ENCODE assay signal across 17 cellular contexts in the genomic region with DNA sequence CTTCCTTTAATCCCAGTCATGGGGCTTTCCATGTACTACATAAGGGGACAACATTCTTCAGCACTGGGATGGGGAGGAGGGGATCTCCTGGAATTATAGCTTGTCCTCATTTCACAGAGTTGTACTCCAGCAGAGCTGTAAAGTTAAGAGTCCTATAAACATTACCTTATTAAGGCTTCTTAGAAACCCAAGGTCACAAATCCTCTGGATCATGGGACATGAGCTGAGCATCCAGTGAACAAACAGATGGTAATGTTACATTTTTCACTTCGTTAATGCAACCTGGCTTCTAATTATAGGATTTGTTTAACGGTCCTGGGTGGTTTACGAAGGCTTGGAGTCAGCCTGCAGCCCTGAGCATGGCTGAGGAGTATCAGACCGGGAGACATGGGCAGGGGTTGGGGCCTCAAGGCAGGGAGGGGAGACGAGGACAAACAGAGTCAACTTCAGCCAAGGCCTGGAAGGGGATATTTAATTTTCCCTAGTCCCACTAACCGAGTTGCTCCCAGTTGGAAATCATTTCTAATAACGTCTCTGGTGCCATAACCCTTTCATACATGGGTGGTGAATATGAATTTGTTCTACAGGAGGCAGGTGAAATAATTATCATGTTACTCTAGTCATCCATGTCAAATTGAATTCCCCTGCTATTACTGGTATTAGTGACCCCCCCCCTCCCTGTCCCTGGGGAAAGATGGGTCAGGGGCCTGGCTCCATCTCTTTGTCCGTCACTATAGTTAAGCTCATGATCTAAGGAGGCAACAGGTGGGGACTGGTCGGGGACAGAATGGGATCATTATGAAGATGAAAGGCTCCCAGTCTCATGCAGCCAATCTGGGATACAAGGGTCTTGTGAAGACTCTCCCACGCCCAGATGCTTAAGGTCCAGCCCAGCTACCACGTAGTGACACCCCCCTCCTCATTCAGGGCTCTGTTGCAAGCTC. TPM values are rescaled to one million over a fixed set of nuclear protein-coding genes. Genes with fewer than 3 reads are reported as not detected.
DNase-seq lines count a peak whose midpoint lies in the region; ATAC-seq and TF ChIP-seq lines count a peak whose summit lies in the region.
"Had no signal": no experiment of that assay in that cellular context is flagged by ENCODE, and none has a peak within 500 bp of the region (broad histone marks: within the 10 kb centered on the region; RNA-seq: fewer than 3 reads in every experiment).

No MANE protein-coding gene starts in this region.

- H3K4me2 ChIP-seq in smooth muscle cell, result peak overlapping the region; percentile 7

- H3K27ac ChIP-seq in muscle layer of duodenum (ENCODE audit: low read length), result peak overlapping the region; percentile 76
- H3K27ac ChIP-seq in smooth muscle cell (ENCODE audit: low read depth), result peak overlapping the region; percentile 90

- no peaks in the 10 kb centered on the region for H3K9me3 ChIP-seq in muscle layer of duodenum (ENCODE audit: control insufficient read depth in 1 of 2, low read length in 2 of 2)
- no peaks in the 10 kb centered on the region for H3K9me3 ChIP-seq in smooth muscle cell (replicated peaks; ENCODE audit: low read depth)
- H3K9me3 ChIP-seq: MG63 had no signal

- DNase-seq in EH (ENCODE audit: low read depth) (peak; percentile 74), cerebellar cortex (ENCODE audit: low spot score) (peak; percentile 36), smooth muscle cell (lab: John Stamatoyannopoulos, UW; ENCODE audit: unreplicated experiment) (no peak), NCI-H2107 treated with DMSO at 0.1 percent for 48 hours (lab: John Stamatoyannopoulos, UW; ENCODE audit: unreplicated experiment) (no peak), putamen (ENCODE audit: low spot score) (no peak)
- DNase-seq in activated CD8-positive, alpha-beta T cell treated with anti-CD3 and anti-CD28 coated beads for 36 hours, result no peak
- DNase-seq: effector CD8-positive, alpha-beta T cell; MG63; naive B cell; NCI-H146; retina; SHP77 treated with DMSO at 0.1 percent for 48 hours had no signal

- CTCF ChIA-PET in activated CD8-positive, alpha-beta T cell treated with anti-CD3 and anti-CD28 coated beads for 36 hours (lab: Charles Lee), result interaction anchor here (1.4 to 3.4 kb wide), 5 partner anchors 8 to 439 kb away, joined by 3 to 19 read pairs (median 4); no protein-coding TSS in a partner anchor

- no peaks in the 10 kb centered on the region for H3K9me3 Mint-ChIP-seq in activated CD8-positive, alpha-beta T cell treated with anti-CD3 and anti-CD28 coated beads for 36 hours
- H3K9me3 Mint-ChIP-seq: naive B cell had no signal

- no peaks in the 10 kb centered on the region for H3K27me3 ChIP-seq in muscle layer of duodenum (ENCODE audit: low read depth, low read length)
- H3K27me3 ChIP-seq in smooth muscle cell (ENCODE audit: low read depth), result no peaks in the 10 kb centered on the region
- H3K27me3 ChIP-seq: MG63 had no signal

- 54% methylated on average over 11 of the region's 11 CpGs for WGBS in smooth muscle cell (ENCODE audit: low lambda C conversion rate)

- H3K27ac Mint-ChIP-seq in activated CD8-positive, alpha-beta T cell treated with anti-CD3 and anti-CD28 coated beads for 36 hours, result no peak overlapping the region

- peaks cover 0 to 17% of the 10 kb centered on the region in 2 donors for H3K4me1 ChIP-seq in muscle layer of duodenum (ENCODE audit: control insufficient read depth in 1 of 2, insufficient read depth in 2 of 2, low read length in 2 of 2)
- peaks cover 12% of the 10 kb centered on the region for H3K4me1 ChIP-seq in smooth muscle cell (ENCODE audit: low read depth)

- TF ChIP-seq CTCF in smooth muscle cell (IDR thresholded peaks at IDR 0.05; ENCODE audit: borderline replicate concordance, insufficient read depth, poor library complexity, severe bottlenecking), result no peak
- TF ChIP-seq CTCF in activated CD8-positive, alpha-beta T cell treated with anti-CD3 and anti-CD28 coated beads for 36 hours (IDR thresholded peaks at IDR 0.05), result no peak

- POLR2A ChIA-PET in activated CD8-positive, alpha-beta T cell treated with anti-CD3 and anti-CD28 coated beads for 36 hours (lab: Charles Lee), result interaction anchor here (0.7 kb wide), 1 partner anchor 32 kb away, joined by 5 read pairs; no protein-coding TSS in a partner anchor

- intact Hi-C loops in activated CD8-positive, alpha-beta T cell treated with anti-CD3 and anti-CD28 coated beads for 36 hours (cut with micrococcal nuclease), result no loop called here

- no peaks in the 10 kb centered on the region for H3K4me1 Mint-ChIP-seq in activated CD8-positive, alpha-beta T cell treated with anti-CD3 and anti-CD28 coated beads for 36 hours (ENCODE audit: low read depth)
- H3K4me1 Mint-ChIP-seq: naive B cell had no signal

- H3K4me3 ChIP-seq in muscle layer of duodenum (ENCODE audit: low read depth in 1 of 2, low read length in 2 of 2) (peak overlapping the region in 1 of 2 donors; percentile 17), smooth muscle cell (no peak overlapping the region)
- H3K4me3 ChIP-seq: MG63 had no signal

- no peak overlapping the region for H3K9ac ChIP-seq in smooth muscle cell (ENCODE audit: low read depth)

- no peaks in the 10 kb centered on the region for H3K36me3 Mint-ChIP-seq in activated CD8-positive, alpha-beta T cell treated with anti-CD3 and anti-CD28 coated beads for 36 hours (ENCODE audit: low read depth)
- H3K36me3 Mint-ChIP-seq: naive B cell had no signal

- H4K20me1 ChIP-seq in smooth muscle cell (ENCODE audit: low read depth), result no peaks in the 10 kb centered on the region

- no peak overlapping the region for H2AFZ ChIP-seq in smooth muscle cell (ENCODE audit: low read depth)

- no peaks in the 10 kb centered on the region for H3K27me3 Mint-ChIP-seq in activated CD8-positive, alpha-beta T cell treated with anti-CD3 and anti-CD28 coated beads for 36 hours

- no peak overlapping the region for H3K4me3 Mint-ChIP-seq in activated CD8-positive, alpha-beta T cell treated with anti-CD3 and anti-CD28 coated beads for 36 hours
- H3K4me3 Mint-ChIP-seq: naive B cell had no signal

- no peaks in the 10 kb centered on the region for H3K79me2 ChIP-seq in smooth muscle cell (ENCODE audit: low read depth)

- no peak for ATAC-seq in activated CD8-positive, alpha-beta T cell treated with anti-CD3 and anti-CD28 coated beads for 36 hours
- no peak for ATAC-seq in GM19324 (IDR thresholded peaks at IDR 0.05; ENCODE audit: low FRiP score, unreplicated experiment)
- ATAC-seq: HepG2, left lobe of liver had no signal

- H3K36me3 ChIP-seq in muscle layer of duodenum (ENCODE audit: control insufficient read depth in 1 of 2, insufficient read depth in 2 of 2, low read length in 2 of 2) (no peaks in the 10 kb centered on the region), smooth muscle cell (ENCODE audit: low read depth) (no peaks in the 10 kb centered on the region)
- H3K36me3 ChIP-seq: MG63 had no signal

- H3F3A ChIP-seq in smooth muscle cell (ENCODE audit: low read depth), result peaks cover 46% of the 10 kb centered on the region

RNA-seq across cellular contexts. Expression of a gene that starts 10.7 kb away (rescaled TPM):
- total RNA-seq in smooth muscle cell, result 12.0 and 24.8 TPM in 2 replicates
- 10.4 and 11.6 TPM in 2 replicates for polyA plus RNA-seq in smooth muscle cell
- not detected for total RNA-seq in activated CD8-positive, alpha-beta T cell treated with anti-CD3 and anti-CD28 coated beads for 36 hours
- total RNA-seq: left lobe of liver; T-helper 2 cell treated with Interferon-gamma antibody and Interleukin-4, amounts not matched to agents 100 ng/mL and 5 ng/mL, for 36 hours had no signal

RNA-seq across cellular contexts. Expression of a gene that starts 32.0 kb away (rescaled TPM):
- total RNA-seq in smooth muscle cell, result 6.4 and 14.3 TPM in 2 replicates
- polyA plus RNA-seq in smooth muscle cell, result 13.4 and 17.2 TPM in 2 replicates
- total RNA-seq in activated CD8-positive, alpha-beta T cell treated with anti-CD3 and anti-CD28 coated beads for 36 hours, result 10 to 100 TPM; 19.7 to 21.2 TPM

RNA-seq across cellular contexts. Expression of a gene that starts 44.5 kb away (rescaled TPM):
- total RNA-seq in smooth muscle cell, result 13.0 and 21.7 TPM in 2 replicates
- 4.6 and 5.2 TPM in 2 replicates for polyA plus RNA-seq in smooth muscle cell
- 10 to 100 TPM; 31.0 to 31.1 TPM for total RNA-seq in activated CD8-positive, alpha-beta T cell treated with anti-CD3 and anti-CD28 coated beads for 36 hours

Comparison
In these comparisons a context has a peak if more than half of its experiments do, and no peak if none do; other contexts are left out.
1. DNase-seq: peak in EH (single experiment) and cerebellar cortex (single experiment); none in smooth muscle cell (single experiment), NCI-H2107 treated with DMSO at 0.1 percent for 48 hours (single experiment), putamen (single experiment) and activated CD8-positive, alpha-beta T cell treated with anti-CD3 and anti-CD28 coated beads for 36 hours (single experiment).
2. RNA of a gene that starts 10.7 kb away (total RNA-seq): 12.0 to 24.8 TPM in smooth muscle cell; not detected in activated CD8-positive, alpha-beta T cell treated with anti-CD3 and anti-CD28 coated beads for 36 hours; every median in the first group is over 10 times any median in the second.